In genomic region chr9:21455320-21455719, GRCh38 we compare ENCODE assay signal across 9 cellular contexts. TPM values are rescaled to one million over a fixed set of nuclear protein-coding genes. Genes with fewer than 3 reads are reported as not detected.
A peak's percentile ranks its signal among the peaks of the same experiment; 100 is the strongest.
DNase-seq lines count a peak whose midpoint lies in the region; ATAC-seq and TF ChIP-seq lines count a peak whose summit lies in the region.
"Had no signal": no experiment of that assay in that cellular context is flagged by ENCODE, and none has a peak within 500 bp of the region (broad histone marks: within the 10 kb centered on the region; RNA-seq: fewer than 3 reads in every experiment).

No MANE protein-coding gene starts in this region.

- H3K27ac Mint-ChIP-seq in CD14-positive monocyte (no peak overlapping the region), neural crest cell (ENCODE audit: unreplicated experiment) (no peak overlapping the region)
- no peak overlapping the region for H3K27ac Mint-ChIP-seq in effector memory CD8-positive, alpha-beta T cell

- intact Hi-C loops in CD14-positive monocyte (cut with micrococcal nuclease), result loop anchor here in 1 of 2 donors (10.0 kb wide), 2 partner anchors 131 to 201 kb away; no protein-coding TSS in a partner anchor

- H3K9me3 Mint-ChIP-seq in CD14-positive monocyte (peaks cover 0 to 4% (median 0%) of the 10 kb centered on the region in 7 donors), neural crest cell (no peaks in the 10 kb centered on the region)
- H3K9me3 Mint-ChIP-seq in effector memory CD8-positive, alpha-beta T cell, result no peaks in the 10 kb centered on the region

- H3K27me3 Mint-ChIP-seq in CD14-positive monocyte (ENCODE audit: low read depth in 3 of 3) (peaks cover 2 to 6% (median 2%) of the 10 kb centered on the region in 3 donors), neural crest cell (ENCODE audit: low read depth) (peaks cover 4% of the 10 kb centered on the region)
- H3K27me3 Mint-ChIP-seq in effector memory CD8-positive, alpha-beta T cell, result peaks cover 58 to 63% of the 10 kb centered on the region in 2 donors

- H3K4me3 Mint-ChIP-seq in CD14-positive monocyte (no peak overlapping the region), neural crest cell (no peak overlapping the region)
- H3K4me3 Mint-ChIP-seq in effector memory CD8-positive, alpha-beta T cell, result no peak overlapping the region

- DNase-seq in CD14-positive monocyte (ENCODE audit: low spot score) (peak; percentile 40), OCI-M1 (lab: John Stamatoyannopoulos, UW) (peak; percentile 54), neural crest cell (ENCODE audit: low read depth, low spot score) (no peak), NCI-H1694 (lab: John Stamatoyannopoulos, UW) (no peak), NCI-H2029 (lab: John Stamatoyannopoulos, UW) (no peak)
- DNase-seq in effector memory CD8-positive, alpha-beta T cell, result peak in 1 of 3 experiments; percentile 7

- peaks cover 2% of the 10 kb centered on the region for H3K4me1 Mint-ChIP-seq in CD14-positive monocyte
- H3K4me1 Mint-ChIP-seq in effector memory CD8-positive, alpha-beta T cell (ENCODE audit: low read depth in 2 of 2), result peaks cover 0 to 1% of the 10 kb centered on the region in 2 donors
- no peaks in the 10 kb centered on the region for H3K4me1 Mint-ChIP-seq in neural crest cell

- ATAC-seq in GM18519 (IDR thresholded peaks at IDR 0.05; ENCODE audit: low FRiP score, unreplicated experiment) (peak; percentile 90), HG03045 (IDR thresholded peaks at IDR 0.05; ENCODE audit: unreplicated experiment) (peak; percentile 67)
- ATAC-seq in effector memory CD8-positive, alpha-beta T cell (replicated peaks), result peak; percentile 79
- ATAC-seq: K562 had no signal

- no peaks in the 10 kb centered on the region for H3K36me3 Mint-ChIP-seq in CD14-positive monocyte
- H3K36me3 Mint-ChIP-seq in effector memory CD8-positive, alpha-beta T cell (ENCODE audit: insufficient read depth), result no peaks in the 10 kb centered on the region
- peaks cover 3% of the 10 kb centered on the region for H3K36me3 Mint-ChIP-seq in neural crest cell (ENCODE audit: low read depth)

- TF ChIP-seq CTCF in CD14-positive monocyte (IDR thresholded peaks at IDR 0.05), result peak; percentile 81
- TF ChIP-seq CTCF in neural crest cell (conservative IDR thresholded peaks at IDR 0.05), result peak; percentile 66

RNA-seq across cellular contexts. Expression of gene IFNA1, which starts 15.1 kb away (rescaled TPM):
- polyA plus RNA-seq in CD14-positive monocyte, result not detected
- not detected in 2 replicates for total RNA-seq in neural crest cell
- total RNA-seq: K562 had no signal
- polyA plus RNA-seq: K562 had no signal

RNA-seq across cellular contexts. Expression of gene IFNE, which starts 26.8 kb away (rescaled TPM):
- polyA plus RNA-seq in CD14-positive monocyte, result not detected
- 0.16 TPM in 1 of 2 replicates, not detected in the other for total RNA-seq in neural crest cell
- total RNA-seq: K562 had no signal
- polyA plus RNA-seq: K562 had no signal

RNA-seq across cellular contexts. Expression of gene IFNA8, which starts 46.4 kb away (rescaled TPM):
- not detected for polyA plus RNA-seq in CD14-positive monocyte
- not detected in 2 replicates for total RNA-seq in neural crest cell
- total RNA-seq: K562 had no signal
- polyA plus RNA-seq: K562 had no signal

Comparison
In these comparisons a context has a peak if more than half of its experiments do, and no peak if none do; other contexts are left out.
1. DNase-seq: peak in CD14-positive monocyte (single experiment) and OCI-M1 (single experiment); none in neural crest cell (single experiment), NCI-H1694 (single experiment) and NCI-H2029 (single experiment).
2. Peak in every context shown above with its lines, with median percentiles within 50 percentile points of each other: ATAC-seq.